1 cellular context compared by ENCODE assay signal in the genomic region with DNA sequence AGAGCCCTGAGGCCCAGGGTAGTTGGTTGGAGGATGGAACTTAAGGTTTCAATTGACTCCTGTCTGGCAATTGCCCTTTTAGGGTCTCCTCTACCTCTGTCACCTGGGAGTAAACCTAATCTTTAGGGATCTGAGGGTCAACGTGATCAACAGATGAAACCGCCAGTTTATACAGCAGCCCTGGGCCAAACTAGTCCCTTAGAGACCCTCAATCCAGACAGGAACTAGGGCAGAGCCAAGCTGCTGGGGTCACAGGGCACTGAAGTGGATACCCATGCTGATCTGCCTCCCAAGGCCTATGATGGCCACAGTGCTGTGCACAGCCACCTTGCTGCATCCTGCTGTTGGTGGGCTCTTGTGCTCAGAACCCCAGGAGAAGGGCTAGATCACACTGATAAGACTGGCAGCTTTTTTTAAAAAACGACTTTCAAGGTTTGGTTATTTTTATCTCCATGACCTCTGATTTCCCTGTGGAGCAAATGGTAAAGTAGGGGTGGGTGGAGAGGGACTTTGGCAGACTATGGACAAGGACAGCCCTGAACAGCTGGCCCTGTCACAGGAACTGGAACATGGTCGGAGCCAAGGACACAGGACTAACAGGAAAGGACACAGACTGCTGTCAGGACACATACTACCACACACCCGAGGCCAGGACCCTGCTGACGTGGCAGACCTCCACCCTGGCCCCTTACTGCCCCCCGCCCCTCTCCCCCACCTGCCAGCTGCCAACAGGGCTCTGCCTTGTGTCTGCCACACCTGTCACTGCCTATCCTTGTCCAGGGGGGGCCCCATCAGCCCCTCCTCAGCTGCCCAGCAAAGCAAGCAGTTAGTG.
TF ChIP-seq lines count a peak whose summit lies in the region.

No MANE protein-coding gene starts in this region.

TF ChIP-seq in HepG2, 621 proteins besides CTCF, POLR2A, EP300 and RAD21 (continued from another document and continues in another):
- TF ChIP-seq CENPX (CRISPR knock-in tag; IDR thresholded peaks at IDR 0.05) (no peak), ZNF737 (CRISPR knock-in tag; IDR thresholded peaks at IDR 0.05; ENCODE audit: borderline replicate concordance) (no peak; the same call in 1 of the 2 replicates), RXRA (CRISPR knock-in tag; IDR thresholded peaks at IDR 0.05) (peak; percentile 48), MEIS1 (CRISPR knock-in tag; IDR thresholded peaks at IDR 0.05; ENCODE audit: borderline replicate concordance) (peak; percentile 75; the same call in 1 of the 2 replicates), MTA1 (CRISPR knock-in tag; IDR thresholded peaks at IDR 0.05; ENCODE audit: borderline replicate concordance) (peak; percentile 59; the same call in 1 of the 2 replicates), ATF7-NPFF (CRISPR knock-in tag; IDR thresholded peaks at IDR 0.05; ENCODE audit: low read depth) (0 out of 2 replicates have a peak, but pooled peaks have one; percentile 37), ZNF234 (CRISPR knock-in tag; conservative IDR thresholded peaks at IDR 0.05) (no peak; the same call in 1 of the 2 replicates), ZSCAN25 (CRISPR knock-in tag; IDR thresholded peaks at IDR 0.05) (peak; percentile 100), ZNF580 (CRISPR knock-in tag; IDR thresholded peaks at IDR 0.05; ENCODE audit: borderline replicate concordance, low read depth) (no peak; the same call in 1 of the 2 replicates), MAZ (IDR thresholded peaks at IDR 0.05; ENCODE audit: borderline replicate concordance, low read depth, low read length) (no peak), MAZ (CRISPR knock-in tag; IDR thresholded peaks at IDR 0.05; ENCODE audit: low read depth) (peak; percentile 47; the same call in 1 of the 2 replicates), SAP130 (CRISPR knock-in tag; IDR thresholded peaks at IDR 0.05; ENCODE audit: low read depth) (peak; percentile 95), ZNF883 (CRISPR knock-in tag; IDR thresholded peaks at IDR 0.05; ENCODE audit: not compliant biosample characterization) (peak; percentile 58), IKZF5 (CRISPR knock-in tag; IDR thresholded peaks at IDR 0.05) (peak; percentile 81), ELF3 (CRISPR knock-in tag; IDR thresholded peaks at IDR 0.05) (peak; percentile 71; the same call in 1 of the 2 replicates), ZNF501 (CRISPR knock-in tag; IDR thresholded peaks at IDR 0.05) (peak; percentile 77), SIX4 (CRISPR knock-in tag; IDR thresholded peaks at IDR 0.05) (no peak), ZNF83 (CRISPR knock-in tag; IDR thresholded peaks at IDR 0.05; ENCODE audit: borderline replicate concordance) (peak; percentile 76; the same call in 1 of the 2 replicates), ATF2 (CRISPR knock-in tag; IDR thresholded peaks at IDR 0.05) (peak; percentile 49; the same call in 1 of the 2 replicates), ZSCAN31 (CRISPR knock-in tag; IDR thresholded peaks at IDR 0.05; ENCODE audit: low read depth) (peak; percentile 56; the same call in 1 of the 2 replicates), MEF2D (CRISPR knock-in tag; IDR thresholded peaks at IDR 0.05) (peak; percentile 99), ZNF503 (CRISPR knock-in tag; IDR thresholded peaks at IDR 0.05) (no peak), SRSF4 (IDR thresholded peaks at IDR 0.05; ENCODE audit: low read depth, low read length, poor library complexity, severe bottlenecking) (no peak), ZNF17 (CRISPR knock-in tag; IDR thresholded peaks at IDR 0.05) (no peak), NONO (IDR thresholded peaks at IDR 0.05) (no peak), NONO (CRISPR knock-in tag; conservative IDR thresholded peaks at IDR 0.05) (peak; percentile 62; the same call in 1 of the 2 replicates)
- TF ChIP-seq, protein P1, sequence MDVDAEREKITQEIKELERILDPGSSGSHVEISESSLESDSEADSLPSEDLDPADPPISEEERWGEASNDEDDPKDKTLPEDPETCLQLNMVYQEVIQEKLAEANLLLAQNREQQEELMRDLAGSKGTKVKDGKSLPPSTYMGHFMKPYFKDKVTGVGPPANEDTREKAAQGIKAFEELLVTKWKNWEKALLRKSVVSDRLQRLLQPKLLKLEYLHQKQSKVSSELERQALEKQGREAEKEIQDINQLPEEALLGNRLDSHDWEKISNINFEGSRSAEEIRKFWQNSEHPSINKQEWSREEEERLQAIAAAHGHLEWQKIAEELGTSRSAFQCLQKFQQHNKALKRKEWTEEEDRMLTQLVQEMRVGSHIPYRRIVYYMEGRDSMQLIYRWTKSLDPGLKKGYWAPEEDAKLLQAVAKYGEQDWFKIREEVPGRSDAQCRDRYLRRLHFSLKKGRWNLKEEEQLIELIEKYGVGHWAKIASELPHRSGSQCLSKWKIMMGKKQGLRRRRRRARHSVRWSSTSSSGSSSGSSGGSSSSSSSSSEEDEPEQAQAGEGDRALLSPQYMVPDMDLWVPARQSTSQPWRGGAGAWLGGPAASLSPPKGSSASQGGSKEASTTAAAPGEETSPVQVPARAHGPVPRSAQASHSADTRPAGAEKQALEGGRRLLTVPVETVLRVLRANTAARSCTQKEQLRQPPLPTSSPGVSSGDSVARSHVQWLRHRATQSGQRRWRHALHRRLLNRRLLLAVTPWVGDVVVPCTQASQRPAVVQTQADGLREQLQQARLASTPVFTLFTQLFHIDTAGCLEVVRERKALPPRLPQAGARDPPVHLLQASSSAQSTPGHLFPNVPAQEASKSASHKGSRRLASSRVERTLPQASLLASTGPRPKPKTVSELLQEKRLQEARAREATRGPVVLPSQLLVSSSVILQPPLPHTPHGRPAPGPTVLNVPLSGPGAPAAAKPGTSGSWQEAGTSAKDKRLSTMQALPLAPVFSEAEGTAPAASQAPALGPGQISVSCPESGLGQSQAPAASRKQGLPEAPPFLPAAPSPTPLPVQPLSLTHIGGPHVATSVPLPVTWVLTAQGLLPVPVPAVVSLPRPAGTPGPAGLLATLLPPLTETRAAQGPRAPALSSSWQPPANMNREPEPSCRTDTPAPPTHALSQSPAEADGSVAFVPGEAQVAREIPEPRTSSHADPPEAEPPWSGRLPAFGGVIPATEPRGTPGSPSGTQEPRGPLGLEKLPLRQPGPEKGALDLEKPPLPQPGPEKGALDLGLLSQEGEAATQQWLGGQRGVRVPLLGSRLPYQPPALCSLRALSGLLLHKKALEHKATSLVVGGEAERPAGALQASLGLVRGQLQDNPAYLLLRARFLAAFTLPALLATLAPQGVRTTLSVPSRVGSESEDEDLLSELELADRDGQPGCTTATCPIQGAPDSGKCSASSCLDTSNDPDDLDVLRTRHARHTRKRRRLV (CRISPR knock-in tag; IDR thresholded peaks at IDR 0.05), result 0 out of 2 replicates have a peak, but pooled peaks have one; percentile 44
- TF ChIP-seq, protein P2, sequence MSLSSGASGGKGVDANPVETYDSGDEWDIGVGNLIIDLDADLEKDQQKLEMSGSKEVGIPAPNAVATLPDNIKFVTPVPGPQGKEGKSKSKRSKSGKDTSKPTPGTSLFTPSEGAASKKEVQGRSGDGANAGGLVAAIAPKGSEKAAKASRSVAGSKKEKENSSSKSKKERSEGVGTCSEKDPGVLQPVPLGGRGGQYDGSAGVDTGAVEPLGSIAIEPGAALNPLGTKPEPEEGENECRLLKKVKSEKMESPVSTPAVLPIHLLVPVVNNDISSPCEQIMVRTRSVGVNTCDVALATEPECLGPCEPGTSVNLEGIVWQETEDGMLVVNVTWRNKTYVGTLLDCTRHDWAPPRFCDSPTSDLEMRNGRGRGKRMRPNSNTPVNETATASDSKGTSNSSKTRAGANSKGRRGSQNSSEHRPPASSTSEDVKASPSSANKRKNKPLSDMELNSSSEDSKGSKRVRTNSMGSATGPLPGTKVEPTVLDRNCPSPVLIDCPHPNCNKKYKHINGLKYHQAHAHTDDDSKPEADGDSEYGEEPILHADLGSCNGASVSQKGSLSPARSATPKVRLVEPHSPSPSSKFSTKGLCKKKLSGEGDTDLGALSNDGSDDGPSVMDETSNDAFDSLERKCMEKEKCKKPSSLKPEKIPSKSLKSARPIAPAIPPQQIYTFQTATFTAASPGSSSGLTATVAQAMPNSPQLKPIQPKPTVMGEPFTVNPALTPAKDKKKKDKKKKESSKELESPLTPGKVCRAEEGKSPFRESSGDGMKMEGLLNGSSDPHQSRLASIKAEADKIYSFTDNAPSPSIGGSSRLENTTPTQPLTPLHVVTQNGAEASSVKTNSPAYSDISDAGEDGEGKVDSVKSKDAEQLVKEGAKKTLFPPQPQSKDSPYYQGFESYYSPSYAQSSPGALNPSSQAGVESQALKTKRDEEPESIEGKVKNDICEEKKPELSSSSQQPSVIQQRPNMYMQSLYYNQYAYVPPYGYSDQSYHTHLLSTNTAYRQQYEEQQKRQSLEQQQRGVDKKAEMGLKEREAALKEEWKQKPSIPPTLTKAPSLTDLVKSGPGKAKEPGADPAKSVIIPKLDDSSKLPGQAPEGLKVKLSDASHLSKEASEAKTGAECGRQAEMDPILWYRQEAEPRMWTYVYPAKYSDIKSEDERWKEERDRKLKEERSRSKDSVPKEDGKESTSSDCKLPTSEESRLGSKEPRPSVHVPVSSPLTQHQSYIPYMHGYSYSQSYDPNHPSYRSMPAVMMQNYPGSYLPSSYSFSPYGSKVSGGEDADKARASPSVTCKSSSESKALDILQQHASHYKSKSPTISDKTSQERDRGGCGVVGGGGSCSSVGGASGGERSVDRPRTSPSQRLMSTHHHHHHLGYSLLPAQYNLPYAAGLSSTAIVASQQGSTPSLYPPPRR (CRISPR knock-in tag; IDR thresholded peaks at IDR 0.05; ENCODE audit: borderline replicate concordance), result peak; percentile 81; the same call in 1 of the 2 replicates
- TF ChIP-seq, protein P3, sequence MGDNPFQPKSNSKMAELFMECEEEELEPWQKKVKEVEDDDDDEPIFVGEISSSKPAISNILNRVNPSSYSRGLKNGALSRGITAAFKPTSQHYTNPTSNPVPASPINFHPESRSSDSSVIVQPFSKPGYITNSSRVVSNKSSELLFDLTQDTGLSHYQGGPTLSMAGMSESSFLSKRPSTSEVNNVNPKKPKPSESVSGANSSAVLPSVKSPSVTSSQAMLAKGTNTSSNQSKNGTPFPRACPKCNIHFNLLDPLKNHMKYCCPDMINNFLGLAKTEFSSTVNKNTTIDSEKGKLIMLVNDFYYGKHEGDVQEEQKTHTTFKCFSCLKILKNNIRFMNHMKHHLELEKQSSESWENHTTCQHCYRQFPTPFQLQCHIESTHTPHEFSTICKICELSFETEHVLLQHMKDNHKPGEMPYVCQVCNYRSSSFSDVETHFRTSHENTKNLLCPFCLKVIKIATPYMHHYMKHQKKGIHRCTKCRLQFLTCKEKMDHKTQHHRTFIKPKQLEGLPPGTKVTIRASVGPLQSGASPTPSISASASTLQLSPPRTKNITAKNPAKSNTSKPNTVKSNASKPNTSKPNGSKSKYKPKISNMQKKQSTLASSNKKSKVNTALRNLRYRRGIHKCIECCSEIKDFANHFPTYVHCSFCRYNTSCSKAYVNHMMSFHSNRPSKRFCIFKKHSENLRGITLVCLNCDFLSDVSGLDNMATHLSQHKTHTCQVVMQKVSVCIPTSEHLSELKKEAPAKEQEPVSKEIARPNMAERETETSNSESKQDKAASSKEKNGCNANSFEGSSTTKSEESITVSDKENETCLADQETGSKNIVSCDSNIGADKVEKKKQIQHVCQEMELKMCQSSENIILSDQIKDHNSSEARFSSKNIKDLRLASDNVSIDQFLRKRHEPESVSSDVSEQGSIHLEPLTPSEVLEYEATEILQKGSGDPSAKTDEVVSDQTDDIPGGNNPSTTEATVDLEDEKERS (CRISPR knock-in tag; IDR thresholded peaks at IDR 0.05), result peak; percentile 34; the same call in 1 of the 2 replicates
- TF ChIP-seq, protein P4, sequence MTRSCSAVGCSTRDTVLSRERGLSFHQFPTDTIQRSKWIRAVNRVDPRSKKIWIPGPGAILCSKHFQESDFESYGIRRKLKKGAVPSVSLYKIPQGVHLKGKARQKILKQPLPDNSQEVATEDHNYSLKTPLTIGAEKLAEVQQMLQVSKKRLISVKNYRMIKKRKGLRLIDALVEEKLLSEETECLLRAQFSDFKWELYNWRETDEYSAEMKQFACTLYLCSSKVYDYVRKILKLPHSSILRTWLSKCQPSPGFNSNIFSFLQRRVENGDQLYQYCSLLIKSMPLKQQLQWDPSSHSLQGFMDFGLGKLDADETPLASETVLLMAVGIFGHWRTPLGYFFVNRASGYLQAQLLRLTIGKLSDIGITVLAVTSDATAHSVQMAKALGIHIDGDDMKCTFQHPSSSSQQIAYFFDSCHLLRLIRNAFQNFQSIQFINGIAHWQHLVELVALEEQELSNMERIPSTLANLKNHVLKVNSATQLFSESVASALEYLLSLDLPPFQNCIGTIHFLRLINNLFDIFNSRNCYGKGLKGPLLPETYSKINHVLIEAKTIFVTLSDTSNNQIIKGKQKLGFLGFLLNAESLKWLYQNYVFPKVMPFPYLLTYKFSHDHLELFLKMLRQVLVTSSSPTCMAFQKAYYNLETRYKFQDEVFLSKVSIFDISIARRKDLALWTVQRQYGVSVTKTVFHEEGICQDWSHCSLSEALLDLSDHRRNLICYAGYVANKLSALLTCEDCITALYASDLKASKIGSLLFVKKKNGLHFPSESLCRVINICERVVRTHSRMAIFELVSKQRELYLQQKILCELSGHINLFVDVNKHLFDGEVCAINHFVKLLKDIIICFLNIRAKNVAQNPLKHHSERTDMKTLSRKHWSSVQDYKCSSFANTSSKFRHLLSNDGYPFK (CRISPR knock-in tag; IDR thresholded peaks at IDR 0.05; ENCODE audit: borderline replicate concordance), result peak; percentile 74
